Comparison of ENCODE assay signal across 20 cellular contexts in genomic region chr11:124892131-124892530, GRCh38. TPM values are rescaled to one million over a fixed set of nuclear protein-coding genes. Genes with fewer than 3 reads are reported as not detected.
DNase-seq lines count a peak whose midpoint lies in the region; FAIRE-seq and TF ChIP-seq lines count a peak whose summit lies in the region.
"Had no signal": no experiment of that assay in that cellular context is flagged by ENCODE, and none has a peak within 500 bp of the region (broad histone marks: within the 10 kb centered on the region; RNA-seq: fewer than 3 reads in every experiment).

No MANE protein-coding gene starts in this region.

- H3K27me3 ChIP-seq in esophagus squamous epithelium, result peaks cover 0 to 12% (median 0%) of the 10 kb centered on the region in 4 donors
- H3K27me3 ChIP-seq in ovary, result no peaks in the 10 kb centered on the region
- no peaks in the 10 kb centered on the region for H3K27me3 ChIP-seq in MG63
- H3K27me3 ChIP-seq: BE2C had no signal

- intact Hi-C loops in esophagus squamous epithelium (cut with DNase I) (no loop called here), ovary (cut with DNase I) (no loop called here), OCI-LY7 (cut with micrococcal nuclease; ENCODE audit: unreplicated experiment) (no loop called here)

- no peaks in the 10 kb centered on the region for H3K9me2 ChIP-seq in OCI-LY7 (ENCODE audit: insufficient read depth, low read length)

- H3K36me3 ChIP-seq in esophagus squamous epithelium (no peaks in the 10 kb centered on the region), ovary (no peaks in the 10 kb centered on the region), MG63 (no peaks in the 10 kb centered on the region), OCI-LY7 (ENCODE audit: insufficient read depth, low read length) (no peaks in the 10 kb centered on the region)
- H3K36me3 ChIP-seq: BE2C had no signal

- H3K79me2 ChIP-seq in OCI-LY7 (ENCODE audit: insufficient read depth, low read depth, low read length), result no peaks in the 10 kb centered on the region

- TF ChIP-seq CTCF in D721Med (IDR thresholded peaks at IDR 0.05; ENCODE audit: insufficient read depth, missing control alignments) (no peak), esophagus squamous epithelium (IDR thresholded peaks at IDR 0.05) (no peak), ovary (IDR thresholded peaks at IDR 0.05) (no peak), OCI-LY7 (conservative IDR thresholded peaks at IDR 0.05; ENCODE audit: low read length) (no peak)

- POLR2A ChIA-PET in OCI-LY7 (lab: Charles Lee), result interaction anchor here (0.6 to 1.2 kb wide), 2 partner anchors 199 to 279 kb away, joined by 3 read pairs; no protein-coding TSS in a partner anchor

- no peak for FAIRE-seq in D721Med (lab: Jason Lieb, UNC)

- no peak overlapping the region for H3K4me2 ChIP-seq in OCI-LY7 (ENCODE audit: low read length)

- H3K4me3 ChIP-seq in esophagus squamous epithelium (no peak overlapping the region), ovary (no peak overlapping the region), MG63 (no peak overlapping the region), OCI-LY7 (ENCODE audit: low read depth, low read length, poor library complexity, severe bottlenecking) (no peak overlapping the region)

- peaks cover 0 to 51% (median 6%) of the 10 kb centered on the region in 3 donors for H3K4me1 ChIP-seq in esophagus squamous epithelium
- H3K4me1 ChIP-seq in ovary (ENCODE audit: insufficient read depth), result peaks cover 23% of the 10 kb centered on the region
- H3K4me1 ChIP-seq in OCI-LY7 (ENCODE audit: insufficient read depth, low read length, poor library complexity, severe bottlenecking), result no peaks in the 10 kb centered on the region

- DNase-seq in D341Med (ENCODE audit: low spot score) (peak; percentile 2), D721Med (ENCODE audit: insufficient read length, low spot score) (peak; percentile 7), esophagus squamous epithelium (lab: John Stamatoyannopoulos, UW) (no peak), ovary (no peak), nucleus accumbens (lab: John Stamatoyannopoulos, UW) (no peak), islet precursor cell (no peak), MG63 (no peak), OCI-LY7 (ENCODE audit: low spot score) (no peak)
- DNase-seq: CD4-positive, alpha-beta memory T cell; GOT3; KBM-7; NCI-H1048; NCI-H146; NCI-H2081 treated with DMSO at 0.1 percent for 48 hours; NCI-H2227 treated with DMSO at 0.1 percent for 48 hours; NCI-H526; PC-3 had no signal

- H3K9me3 ChIP-seq in esophagus squamous epithelium (no peaks in the 10 kb centered on the region), ovary (no peaks in the 10 kb centered on the region), MG63 (no peaks in the 10 kb centered on the region), OCI-LY7 (ENCODE audit: low read length) (no peaks in the 10 kb centered on the region)
- H3K9me3 ChIP-seq: BE2C had no signal

- no peak for TF ChIP-seq EP300 in ovary (IDR thresholded peaks at IDR 0.05)

- TF ChIP-seq POLR2A in esophagus squamous epithelium (IDR thresholded peaks at IDR 0.05), result no peak
- no peak for TF ChIP-seq POLR2A in ovary (IDR thresholded peaks at IDR 0.05)

- WGBS in esophagus squamous epithelium, 2 donors, result 77 to 93% methylated on average over 2 of the region's 2 CpGs
- 90 to 93% (median 91%) methylated on average over 2 of the region's 2 CpGs for WGBS in ovary, 3 donors

- H3K27ac ChIP-seq in esophagus squamous epithelium (peak overlapping the region in 3 of 4 donors; percentile 25 to 55 (median 52)), ovary (peak overlapping the region; percentile 13 to 24), OCI-LY7 (ENCODE audit: low read depth, low read length, poor library complexity, severe bottlenecking) (no peak overlapping the region)

- no peaks in the 10 kb centered on the region for H4K20me1 ChIP-seq in OCI-LY7 (ENCODE audit: insufficient read depth, low read length)

- no TSS peak for BruUV-seq in OCI-LY7 (replicated peaks; lab: Mats Ljungman, UMichigan)

- CTCF ChIA-PET in OCI-LY7 (lab: Charles Lee; ENCODE audit: unreplicated experiment), result no interaction called here

- no peak overlapping the region for H2AFZ ChIP-seq in OCI-LY7 (ENCODE audit: low read length)

RNA-seq across cellular contexts. Expression of gene ROBO4, which starts 5.5 kb away (rescaled TPM):
- total RNA-seq in esophagus squamous epithelium, result 10 to 100 TPM in 2 of 4 donors, 1 to 10 TPM in 2; 4.5 to 11.9 (median 8.6) TPM
- total RNA-seq in ovary, result 10 to 100 TPM in 4 of 7 donors, 1 to 10 TPM in 3; 5.9 to 22.0 (median 10.0) TPM
- 10 to 100 TPM in 1 of 2 donors, 1 to 10 TPM in 1; 7.8 to 12.0 TPM for polyA plus RNA-seq in ovary
- total RNA-seq in MG63 (2014; rRNA removed; shearing (Covaris generic); ENCODE audit: low replicate concordance), result 7.4 and 13.7 TPM in 2 replicates
- total RNA-seq in OCI-LY7 (2014; rRNA removed; shearing (Covaris generic)), result not detected in 2 replicates
- total RNA-seq in OCI-LY7 (2022), result not detected in 2 replicates
- total RNA-seq: CD4-positive, alpha-beta memory T cell had no signal
- polyA plus RNA-seq: CD4-positive, alpha-beta memory T cell had no signal

RNA-seq across cellular contexts. Expression of gene ROBO3, which starts 26.9 kb away (rescaled TPM):
- total RNA-seq in esophagus squamous epithelium (10 to 100 TPM in 1 of 4 donors, 1 to 10 TPM in 3; 1.8 to 12.4 (median 3.8) TPM), ovary (10 to 100 TPM; 36.9 to 90.4 (median 56.7) TPM), OCI-LY7 (2022) (not detected in 2 replicates)
- 10 to 100 TPM; 15.2 to 62.8 TPM for polyA plus RNA-seq in ovary
- total RNA-seq in MG63 (2014; rRNA removed; shearing (Covaris generic); ENCODE audit: low replicate concordance), result 19.3 and 21.5 TPM in 2 replicates
- total RNA-seq in OCI-LY7 (2014; rRNA removed; shearing (Covaris generic)), result 0.19 and 0.28 TPM in 2 replicates

RNA-seq across cellular contexts. Expression of gene HEPN1, which starts 26.9 kb away (rescaled TPM):
- total RNA-seq in esophagus squamous epithelium (not detected), ovary (under 1 TPM in 2 of 7 donors, not detected in 5; 0.24 to 0.48 TPM), OCI-LY7 (2022) (not detected in 2 replicates)
- polyA plus RNA-seq in ovary, result not detected
- total RNA-seq in MG63 (2014; rRNA removed; shearing (Covaris generic); ENCODE audit: low replicate concordance), result not detected in 2 replicates
- not detected in 2 replicates for total RNA-seq in OCI-LY7 (2014; rRNA removed; shearing (Covaris generic))
- total RNA-seq: CD4-positive, alpha-beta memory T cell; Daoy; PC-3 had no signal
- polyA plus RNA-seq: AG04450; CD4-positive, alpha-beta memory T cell had no signal

RNA-seq across cellular contexts. Expression of gene HEPACAM, which starts 43.7 kb away (rescaled TPM):
- total RNA-seq in esophagus squamous epithelium, result not detected
- total RNA-seq in ovary, result under 1 TPM in 2 of 7 donors, not detected in 5; 0.10 TPM
- polyA plus RNA-seq in ovary, result under 1 TPM in 1 of 2 donors, not detected in 1; 0.13 TPM
- total RNA-seq in MG63 (2014; rRNA removed; shearing (Covaris generic); ENCODE audit: low replicate concordance), result not detected in 2 replicates
- not detected in 2 replicates for total RNA-seq in OCI-LY7 (2014; rRNA removed; shearing (Covaris generic))
- not detected in 2 replicates for total RNA-seq in OCI-LY7 (2022)
- total RNA-seq: CD4-positive, alpha-beta memory T cell; Daoy had no signal
- polyA plus RNA-seq: CD4-positive, alpha-beta memory T cell had no signal

Comparison
In these comparisons a context has a peak if more than half of its experiments do, and no peak if none do; other contexts are left out.
1. DNase-seq: peak in D341Med (single experiment) and D721Med (single experiment); none in esophagus squamous epithelium (single experiment), ovary (0 of 5), nucleus accumbens (0 of 56), islet precursor cell (single experiment), MG63 (single experiment) and OCI-LY7 (single experiment).